1 cellular context compared by ENCODE assay signal in the genomic region with DNA sequence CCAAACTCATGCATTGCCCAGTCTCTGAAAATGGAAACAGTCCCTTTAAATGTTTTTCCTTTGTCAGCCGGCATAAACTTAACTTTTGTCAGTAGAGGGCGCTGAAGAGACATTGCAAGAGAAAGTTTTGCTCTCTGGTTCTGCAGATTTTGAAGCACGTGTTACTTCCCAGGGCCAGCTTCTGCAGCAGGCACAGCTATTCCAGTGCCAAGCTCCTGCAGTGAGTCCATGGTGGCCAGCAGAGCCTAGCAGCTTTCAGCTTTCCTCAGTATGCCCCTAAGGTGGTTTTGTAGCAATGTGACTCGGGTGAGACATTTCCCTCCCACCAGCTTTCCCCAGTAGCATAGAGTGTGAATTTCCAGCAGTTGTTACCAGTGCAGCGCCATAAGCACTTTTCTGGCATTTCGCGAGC.
A peak's percentile ranks its signal among the peaks of the same experiment; 100 is the strongest.
TF ChIP-seq lines count a peak whose summit lies in the region.

No MANE protein-coding gene starts in this region.

TF ChIP-seq in H1, 55 proteins besides CTCF, POLR2A, EP300 and RAD21:
- TF ChIP-seq MAX (IDR thresholded peaks at IDR 0.05) = peak; percentile 92
- peak; percentile 51; the same call in 1 of the 2 replicates for TF ChIP-seq YY1 (IDR thresholded peaks at IDR 0.05; ENCODE audit: low read depth, low read length)
- no peak for TF ChIP-seq HDAC6 (IDR thresholded peaks at IDR 0.05; ENCODE audit: low read depth, low read length)
- peak; percentile 74 for TF ChIP-seq E2F6 (IDR thresholded peaks at IDR 0.05)
- TF ChIP-seq USF2 (IDR thresholded peaks at IDR 0.05; ENCODE audit: low read length) = no peak
